10 cellular contexts compared by ENCODE assay signal in the genomic region with DNA sequence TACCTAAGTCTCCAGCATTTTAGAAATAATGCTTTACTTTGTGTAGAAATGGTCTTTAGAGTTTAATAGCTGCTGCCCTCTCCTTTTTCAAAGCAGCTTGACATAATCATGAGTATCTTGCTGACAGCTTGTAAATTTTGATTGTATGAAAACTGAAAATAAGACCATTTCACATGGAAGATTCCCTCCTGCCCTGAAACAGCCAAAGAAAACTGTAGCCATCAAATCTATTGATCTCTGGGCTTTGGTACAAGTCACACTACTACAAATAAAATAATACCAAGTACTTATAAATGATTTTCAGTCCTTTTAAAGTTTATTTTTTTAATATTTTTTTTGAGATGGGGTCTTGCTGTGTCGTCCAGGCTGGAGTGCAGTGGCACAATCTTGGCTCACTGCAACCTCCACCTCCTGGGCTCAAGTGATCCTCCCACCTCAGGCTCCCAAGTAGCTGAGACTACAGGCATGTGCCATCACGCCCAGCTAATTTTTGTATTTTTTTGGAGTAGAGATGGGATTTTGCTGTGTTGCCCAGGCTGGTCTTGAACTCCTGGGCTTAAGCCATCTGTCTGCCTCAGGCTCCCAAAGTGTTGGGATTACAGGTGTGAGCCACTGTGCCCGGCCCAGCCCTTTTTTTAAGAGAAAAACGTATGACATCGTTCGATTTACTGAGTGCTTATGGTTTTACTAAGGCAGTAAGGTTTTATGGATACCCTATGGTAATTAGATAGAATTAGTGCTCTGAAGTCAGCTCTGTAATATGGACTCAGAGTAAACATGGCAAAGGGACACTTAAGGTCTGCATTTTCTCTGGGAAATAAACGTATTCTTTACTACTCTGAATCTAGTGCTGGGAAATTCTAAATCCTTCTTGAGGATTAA. TPM values are rescaled to one million over a fixed set of nuclear protein-coding genes. Genes with fewer than 3 reads are reported as not detected.
A peak's percentile ranks its signal among the peaks of the same experiment; 100 is the strongest.
DNase-seq lines count a peak whose midpoint lies in the region; ATAC-seq and TF ChIP-seq lines count a peak whose summit lies in the region.
"Had no signal": no experiment of that assay in that cellular context is flagged by ENCODE, and none has a peak within 500 bp of the region (broad histone marks: within the 10 kb centered on the region; RNA-seq: fewer than 3 reads in every experiment).

No MANE protein-coding gene starts in this region.

- H3K27me3 Mint-ChIP-seq in T-helper 1 cell treated with Interleukin-12 subunit alpha and Interleukin-12 subunit beta and Interleukin-4 antibody, amounts not matched to agents 30 μg/mL and 1 μg/mL, for 36 hours (ENCODE audit: low read depth), result no peaks in the 10 kb centered on the region

- H3K4me3 Mint-ChIP-seq in T-helper 1 cell treated with Interleukin-12 subunit alpha and Interleukin-12 subunit beta and Interleukin-4 antibody, amounts not matched to agents 30 μg/mL and 1 μg/mL, for 36 hours, result peak overlapping the region; percentile 84
- H3K4me3 Mint-ChIP-seq in stimulated activated effector memory CD8-positive, alpha-beta T cell treated with anti-CD3 and anti-CD28 coated beads, Interleukin-12 subunit alpha, Interleukin-12 subunit beta, amount 100 ng/mL, for 72 hours, result peak overlapping the region; percentile 94

- ATAC-seq in stimulated activated effector memory CD8-positive, alpha-beta T cell treated with anti-CD3 and anti-CD28 coated beads, Interleukin-12 subunit alpha, Interleukin-12 subunit beta, amount 100 ng/mL, for 72 hours, result no peak
- ATAC-seq in HG03039 (IDR thresholded peaks at IDR 0.05; ENCODE audit: unreplicated experiment), result no peak
- no peak for ATAC-seq in heart right ventricle

- TF ChIP-seq CTCF in heart right ventricle (IDR thresholded peaks at IDR 0.05), result no peak

- DNase-seq in T-helper 1 cell (no peak), SK-N-MC (ENCODE audit: low read depth, low spot score) (no peak), heart right ventricle (no peak), head of caudate nucleus (no peak)
- DNase-seq in stimulated activated effector memory CD8-positive, alpha-beta T cell treated with anti-CD3 and anti-CD28 coated beads, Interleukin-12 subunit alpha, Interleukin-12 subunit beta, amount 100 ng/mL, for 72 hours (ENCODE audit: low spot score in 2 of 2), result no peak
- DNase-seq: effector CD8-positive, alpha-beta T cell; NCI-H2107 had no signal

- peaks cover 84% of the 10 kb centered on the region for H3K4me1 Mint-ChIP-seq in T-helper 1 cell treated with Interleukin-12 subunit alpha and Interleukin-12 subunit beta and Interleukin-4 antibody, amounts not matched to agents 30 μg/mL and 1 μg/mL, for 36 hours (ENCODE audit: low read depth)
- peaks cover 92% of the 10 kb centered on the region for H3K4me1 Mint-ChIP-seq in stimulated activated effector memory CD8-positive, alpha-beta T cell treated with anti-CD3 and anti-CD28 coated beads, Interleukin-12 subunit alpha, Interleukin-12 subunit beta, amount 100 ng/mL, for 72 hours

- H3K4me3 ChIP-seq in SK-N-MC (peak overlapping the region; percentile 29), esophagus (ENCODE audit: low read depth in 1 of 2, low read length in 2 of 2) (no peak overlapping the region), heart right ventricle (peak overlapping the region in 1 of 10 donors; percentile 10)

- H3K27ac Mint-ChIP-seq in T-helper 1 cell treated with Interleukin-12 subunit alpha and Interleukin-12 subunit beta and Interleukin-4 antibody, amounts not matched to agents 30 μg/mL and 1 μg/mL, for 36 hours, result peak overlapping the region; percentile 95
- peak overlapping the region; percentile 95 for H3K27ac Mint-ChIP-seq in stimulated activated effector memory CD8-positive, alpha-beta T cell treated with anti-CD3 and anti-CD28 coated beads, Interleukin-12 subunit alpha, Interleukin-12 subunit beta, amount 100 ng/mL, for 72 hours

- H3K9ac ChIP-seq in SK-N-MC (ENCODE audit: insufficient read length), result peak overlapping the region; percentile 63

- H3K27ac ChIP-seq in SK-N-MC (peak overlapping the region; percentile 84), esophagus (ENCODE audit: low read depth in 2 of 2, low read length in 1 of 2) (peak overlapping the region; percentile 68 to 78), heart right ventricle (peak overlapping the region in 3 of 10 donors; percentile 45 to 98 (median 97))

- H3K36me3 ChIP-seq in SK-N-MC (ENCODE audit: insufficient read depth, low read length) (no peaks in the 10 kb centered on the region), esophagus (ENCODE audit: control insufficient read depth in 2 of 2, insufficient read depth in 2 of 2, low read length in 1 of 2) (no peaks in the 10 kb centered on the region), heart right ventricle (no peaks in the 10 kb centered on the region)

- H3K27me3 ChIP-seq in esophagus (ENCODE audit: control insufficient read depth in 1 of 2, insufficient read depth in 2 of 2, low read length in 2 of 2) (no peaks in the 10 kb centered on the region), heart right ventricle (no peaks in the 10 kb centered on the region)

- 40 to 52% methylated on average over 7 of the region's 7 CpGs for WGBS in esophagus, 2 donors
- 86 to 88% methylated on average over 7 of the region's 7 CpGs for WGBS in heart right ventricle, 2 donors

- H3K36me3 Mint-ChIP-seq in T-helper 1 cell treated with Interleukin-12 subunit alpha and Interleukin-12 subunit beta and Interleukin-4 antibody, amounts not matched to agents 30 μg/mL and 1 μg/mL, for 36 hours (ENCODE audit: low read depth), result peaks cover 29% of the 10 kb centered on the region
- peaks cover 84% of the 10 kb centered on the region for H3K36me3 Mint-ChIP-seq in stimulated activated effector memory CD8-positive, alpha-beta T cell treated with anti-CD3 and anti-CD28 coated beads, Interleukin-12 subunit alpha, Interleukin-12 subunit beta, amount 100 ng/mL, for 72 hours

- no peaks in the 10 kb centered on the region for H3K9me3 Mint-ChIP-seq in T-helper 1 cell treated with Interleukin-12 subunit alpha and Interleukin-12 subunit beta and Interleukin-4 antibody, amounts not matched to agents 30 μg/mL and 1 μg/mL, for 36 hours
- no peaks in the 10 kb centered on the region for H3K9me3 Mint-ChIP-seq in stimulated activated effector memory CD8-positive, alpha-beta T cell treated with anti-CD3 and anti-CD28 coated beads, Interleukin-12 subunit alpha, Interleukin-12 subunit beta, amount 100 ng/mL, for 72 hours

- H3K4me1 ChIP-seq in esophagus (ENCODE audit: control insufficient read depth in 2 of 2, insufficient read depth in 2 of 2, low read length in 1 of 2), result peaks cover 8 to 9% of the 10 kb centered on the region in 2 donors
- H3K4me1 ChIP-seq in heart right ventricle, result peaks cover 3 to 100% (median 91%) of the 10 kb centered on the region in 9 donors

- intact Hi-C loops in heart right ventricle (cut with DNase I) (loop anchor here in 2 of 10 donors (5.0 kb wide), 2 partner anchors 35 to 45 kb away; no protein-coding TSS in a partner anchor), head of caudate nucleus (cut with DNase I) (no loop called here)

- H3K9me3 ChIP-seq in SK-N-MC (ENCODE audit: low read depth, low read length) (no peaks in the 10 kb centered on the region), esophagus (ENCODE audit: control insufficient read depth in 2 of 2, insufficient read depth in 1 of 2, low read depth in 1 of 2, low read length in 1 of 2) (no peaks in the 10 kb centered on the region), heart right ventricle (no peaks in the 10 kb centered on the region)

RNA-seq across cellular contexts. Expression of gene PTPN1, which starts 7.0 kb away (rescaled TPM):
- polyA plus RNA-seq in esophagus, result 10 to 100 TPM; 17.7 to 18.0 TPM
- 10 to 100 TPM; 25.2 to 40.1 (median 29.4) TPM for total RNA-seq in heart right ventricle
- 10 to 100 TPM; 15.5 to 45.3 TPM for polyA plus RNA-seq in heart right ventricle
